8 cellular contexts compared by ENCODE assay signal in the genomic region with DNA sequence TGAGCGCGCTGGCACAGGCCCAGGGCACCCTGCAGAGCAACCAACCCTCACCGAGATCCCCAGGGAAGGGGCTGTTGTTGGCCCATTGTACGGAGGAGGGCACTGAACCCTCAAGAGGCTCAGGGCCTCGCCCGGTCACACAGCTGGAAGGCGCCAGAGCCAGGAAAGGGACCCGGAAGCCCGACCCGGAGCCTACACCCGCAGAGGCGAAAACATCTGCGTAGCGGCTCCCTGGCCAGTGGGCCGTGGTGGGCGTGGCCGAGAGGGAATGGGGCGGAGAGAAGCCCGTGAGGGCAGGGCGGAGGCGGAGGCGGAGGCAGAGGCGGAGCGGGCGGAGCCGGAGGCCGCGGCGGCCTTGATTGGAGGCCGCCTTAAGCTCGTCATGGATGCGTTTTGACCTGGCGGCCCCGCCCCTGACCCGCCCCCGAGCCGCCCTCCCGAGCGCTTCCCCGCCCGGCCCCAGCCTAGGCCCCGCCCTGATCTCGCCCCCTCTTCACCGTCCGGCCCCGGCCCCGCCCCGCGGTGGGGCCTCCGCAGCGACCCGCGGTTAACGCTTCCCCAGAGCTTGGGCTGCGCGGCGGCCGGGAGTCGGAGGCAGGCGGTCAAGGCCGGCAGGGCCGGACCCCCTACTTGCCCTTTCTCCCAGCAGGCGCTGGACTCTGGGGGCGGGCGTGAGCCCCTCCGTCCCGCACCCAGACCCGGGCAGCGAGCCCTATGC. TPM values are rescaled to one million over a fixed set of nuclear protein-coding genes. Genes with fewer than 3 reads are reported as not detected.
DNase-seq lines count a peak whose midpoint lies in the region; ATAC-seq and TF ChIP-seq lines count a peak whose summit lies in the region.

No MANE protein-coding gene starts in this region.

- no peak for TF ChIP-seq CTCF in liver (IDR thresholded peaks at IDR 0.05; ENCODE audit: low read depth, low read length, missing input control)

- DNase-seq in C1 segment of cervical spinal cord (lab: John Stamatoyannopoulos, UW): peak; percentile 55 to 96 (median 91)
- DNase-seq in NCI-H526 (lab: John Stamatoyannopoulos, UW): peak; percentile 86 to 98
- DNase-seq in activated CD4-positive, alpha-beta T cell treated with anti-CD3 and anti-CD28 coated beads, Interleukin-2, amount 50 U/mL, for 1 hour: peak; percentile 92
- peak; percentile 93 for DNase-seq in dedifferentiated amniotic fluid mesenchymal stem cell (ENCODE audit: extremely low spot score)
- peak; percentile 94 to 97 for DNase-seq in stimulated activated CD4-positive, alpha-beta T cell treated with anti-CD3 and anti-CD28 coated beads, Interleukin-2, amount 100 ng/mL, for 48 hours

- no peaks in the 10 kb centered on the region for H3K27me3 ChIP-seq in liver (ENCODE audit: control insufficient read depth in 4 of 4, insufficient read depth in 4 of 4, low read length in 3 of 4)

- peak overlapping the region; percentile 15 to 57 (median 49) for H3K4me3 ChIP-seq in liver (ENCODE audit: low read depth in 1 of 3, low read length in 3 of 3)

- peak overlapping the region; percentile 83 to 91 for H3K27ac ChIP-seq in liver (ENCODE audit: low read depth in 1 of 2, low read length in 2 of 2)

- H3K9me3 ChIP-seq in liver (ENCODE audit: control insufficient read depth in 4 of 4, low read length in 3 of 4): no peaks in the 10 kb centered on the region

- TF ChIP-seq RAD21 in liver (IDR thresholded peaks at IDR 0.05): peak in 1 of 2 donors; percentile 17

- ATAC-seq in GM19351 (IDR thresholded peaks at IDR 0.05; ENCODE audit: unreplicated experiment) (peak; percentile 72), HG03469 (IDR thresholded peaks at IDR 0.05; ENCODE audit: unreplicated experiment) (peak; percentile 32)

- under 1% methylated on average over 69 of the region's 69 CpGs for WGBS in liver

- H3K9ac ChIP-seq in liver (ENCODE audit: low read depth in 1 of 2, low read length in 2 of 2): peak overlapping the region; percentile 50 to 56

- H3K36me3 ChIP-seq in liver (ENCODE audit: control insufficient read depth in 4 of 4, insufficient read depth in 3 of 4, low read depth in 1 of 4, low read length in 3 of 4): peaks cover 0 to 5% (median 4%) of the 10 kb centered on the region in 4 donors

- peaks cover 13 to 49% (median 31%) of the 10 kb centered on the region in 4 donors for H3K4me1 ChIP-seq in liver (ENCODE audit: control insufficient read depth in 4 of 4, insufficient read depth in 4 of 4, low read length in 3 of 4)

TF ChIP-seq in liver, 16 proteins besides CTCF, POLR2A, EP300 and RAD21:
- TF ChIP-seq FOXA2 (IDR thresholded peaks at IDR 0.05): no peak
- peak; percentile 85 for TF ChIP-seq SP1 (IDR thresholded peaks at IDR 0.05)
- peak in 1 of 2 donors; percentile 53 for TF ChIP-seq EGR1 (IDR thresholded peaks at IDR 0.05; ENCODE audit: low read depth in 2 of 2)
- TF ChIP-seq GABPA (IDR thresholded peaks at IDR 0.05 in 1 of 2, conservative IDR thresholded peaks at IDR 0.05 in 1 of 2): peak in 1 of 2 donors; percentile 33
- peak; percentile 36 for TF ChIP-seq YY1 (IDR thresholded peaks at IDR 0.05)
- peak; percentile 81 for TF ChIP-seq NR2F2 (IDR thresholded peaks at IDR 0.05)
- TF ChIP-seq HNF4A (conservative IDR thresholded peaks at IDR 0.05): no peak
- TF ChIP-seq, protein P1, sequence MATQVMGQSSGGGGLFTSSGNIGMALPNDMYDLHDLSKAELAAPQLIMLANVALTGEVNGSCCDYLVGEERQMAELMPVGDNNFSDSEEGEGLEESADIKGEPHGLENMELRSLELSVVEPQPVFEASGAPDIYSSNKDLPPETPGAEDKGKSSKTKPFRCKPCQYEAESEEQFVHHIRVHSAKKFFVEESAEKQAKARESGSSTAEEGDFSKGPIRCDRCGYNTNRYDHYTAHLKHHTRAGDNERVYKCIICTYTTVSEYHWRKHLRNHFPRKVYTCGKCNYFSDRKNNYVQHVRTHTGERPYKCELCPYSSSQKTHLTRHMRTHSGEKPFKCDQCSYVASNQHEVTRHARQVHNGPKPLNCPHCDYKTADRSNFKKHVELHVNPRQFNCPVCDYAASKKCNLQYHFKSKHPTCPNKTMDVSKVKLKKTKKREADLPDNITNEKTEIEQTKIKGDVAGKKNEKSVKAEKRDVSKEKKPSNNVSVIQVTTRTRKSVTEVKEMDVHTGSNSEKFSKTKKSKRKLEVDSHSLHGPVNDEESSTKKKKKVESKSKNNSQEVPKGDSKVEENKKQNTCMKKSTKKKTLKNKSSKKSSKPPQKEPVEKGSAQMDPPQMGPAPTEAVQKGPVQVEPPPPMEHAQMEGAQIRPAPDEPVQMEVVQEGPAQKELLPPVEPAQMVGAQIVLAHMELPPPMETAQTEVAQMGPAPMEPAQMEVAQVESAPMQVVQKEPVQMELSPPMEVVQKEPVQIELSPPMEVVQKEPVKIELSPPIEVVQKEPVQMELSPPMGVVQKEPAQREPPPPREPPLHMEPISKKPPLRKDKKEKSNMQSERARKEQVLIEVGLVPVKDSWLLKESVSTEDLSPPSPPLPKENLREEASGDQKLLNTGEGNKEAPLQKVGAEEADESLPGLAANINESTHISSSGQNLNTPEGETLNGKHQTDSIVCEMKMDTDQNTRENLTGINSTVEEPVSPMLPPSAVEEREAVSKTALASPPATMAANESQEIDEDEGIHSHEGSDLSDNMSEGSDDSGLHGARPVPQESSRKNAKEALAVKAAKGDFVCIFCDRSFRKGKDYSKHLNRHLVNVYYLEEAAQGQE (IDR thresholded peaks at IDR 0.05): peak; percentile 65
- no peak for TF ChIP-seq FOXA1 (IDR thresholded peaks at IDR 0.05)
- TF ChIP-seq JUND (IDR thresholded peaks at IDR 0.05): no peak
- peak; percentile 48 to 51 for TF ChIP-seq RXRA (IDR thresholded peaks at IDR 0.05)
TF ChIP-seq in liver: peak in this region for 7.

RNA-seq across cellular contexts. Expression of a gene that starts 2.1 kb away (rescaled TPM):
- total RNA-seq in liver: 1 to 10 TPM; 4.5 to 6.6 TPM
- 1 to 10 TPM; 5.2 to 6.8 TPM for polyA plus RNA-seq in liver

RNA-seq across cellular contexts. Expression of a gene that starts 10.5 kb away (rescaled TPM):
- 10 to 100 TPM; 22.8 to 59.4 TPM for total RNA-seq in liver
- polyA plus RNA-seq in liver: 10 to 100 TPM in 1 of 2 donors, 1 to 10 TPM in 1; 5.9 to 35.9 TPM

RNA-seq across cellular contexts. Expression of a gene that starts 22.7 kb away (rescaled TPM):
- under 1 TPM; 0.92 to 0.98 TPM for total RNA-seq in liver
- 1 to 10 TPM; 1.2 to 2.0 TPM for polyA plus RNA-seq in liver

Comparison
In these comparisons a context has a peak if more than half of its experiments do, and no peak if none do; other contexts are left out.
1. Peak in every context shown above with its lines: DNase-seq, ATAC-seq, H3K4me3 ChIP-seq and H3K27ac ChIP-seq.